Comparison of ENCODE assay signal across 1 cellular context in genomic region chr15:45496658-45497057, GRCh38.
TF ChIP-seq lines count a peak whose summit lies in the region.

No MANE protein-coding gene starts in this region.

TF ChIP-seq in HEK293, 187 proteins besides CTCF, POLR2A, EP300 and RAD21 (continued from another document):
- TF ChIP-seq ZBTB11 (tag by site-specific recombination; conservative IDR thresholded peaks at IDR 0.05; ENCODE audit: low read depth), result peak; percentile 37; the same call in 1 of the 2 replicates
- TF ChIP-seq ZNF133 (tag by site-specific recombination; IDR thresholded peaks at IDR 0.05), result no peak
TF ChIP-seq in HEK293: peak in this region for 8.
